ENCODE assay signal across 2 cellular contexts in the genomic region with DNA sequence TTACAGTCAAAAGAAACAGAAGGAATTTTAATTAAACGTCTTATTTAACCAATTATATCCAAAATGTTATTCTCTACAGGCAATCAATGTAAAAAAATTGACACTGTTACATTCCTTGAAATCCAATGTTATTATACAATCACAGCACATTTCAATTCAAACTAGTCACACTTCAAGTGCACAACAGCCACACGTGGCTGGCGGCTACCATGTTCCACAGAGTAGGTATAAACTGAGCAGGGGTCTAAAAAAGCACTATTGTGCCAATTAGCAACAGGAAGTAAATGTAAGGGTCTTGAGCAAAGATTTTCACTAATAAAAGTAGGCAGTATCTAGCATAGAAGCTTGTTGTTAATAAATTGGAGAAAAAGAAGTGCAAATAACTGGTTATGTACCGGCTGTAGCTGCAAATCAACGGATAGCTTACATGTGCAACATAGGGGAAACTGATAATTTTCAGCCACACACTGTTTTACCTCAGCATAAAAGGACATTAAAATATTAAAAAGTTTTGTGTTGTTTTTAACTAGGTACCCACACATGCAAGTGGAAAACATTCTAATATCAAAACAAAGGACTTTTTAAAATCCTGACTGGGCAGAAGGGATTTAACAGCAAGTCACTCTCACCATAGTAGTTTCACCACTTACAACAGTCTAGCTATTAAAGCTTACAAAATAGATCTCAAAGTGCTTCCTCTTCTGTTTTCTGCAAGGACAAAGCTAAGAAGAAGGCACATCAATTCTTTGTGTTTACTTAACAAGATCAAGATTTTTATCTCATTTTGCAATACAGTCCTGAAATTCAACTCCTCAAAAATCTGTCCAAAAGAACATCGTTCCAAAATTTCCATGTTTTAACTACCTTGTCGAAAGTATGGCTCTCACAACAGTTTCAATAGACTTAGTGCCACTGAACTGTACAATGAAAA.
TF ChIP-seq lines count a peak whose summit lies in the region.

No MANE protein-coding gene starts in this region.

TF ChIP-seq in A549, 52 proteins besides CTCF, POLR2A, EP300 and RAD21:
- TF ChIP-seq, protein P1, sequence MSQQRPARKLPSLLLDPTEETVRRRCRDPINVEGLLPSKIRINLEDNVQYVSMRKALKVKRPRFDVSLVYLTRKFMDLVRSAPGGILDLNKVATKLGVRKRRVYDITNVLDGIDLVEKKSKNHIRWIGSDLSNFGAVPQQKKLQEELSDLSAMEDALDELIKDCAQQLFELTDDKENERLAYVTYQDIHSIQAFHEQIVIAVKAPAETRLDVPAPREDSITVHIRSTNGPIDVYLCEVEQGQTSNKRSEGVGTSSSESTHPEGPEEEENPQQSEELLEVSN (IDR thresholded peaks at IDR 0.05; ENCODE audit: borderline replicate concordance, low read depth): no peak
- TF ChIP-seq, protein P2, sequence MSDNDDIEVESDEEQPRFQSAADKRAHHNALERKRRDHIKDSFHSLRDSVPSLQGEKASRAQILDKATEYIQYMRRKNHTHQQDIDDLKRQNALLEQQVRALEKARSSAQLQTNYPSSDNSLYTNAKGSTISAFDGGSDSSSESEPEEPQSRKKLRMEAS (IDR thresholded peaks at IDR 0.05): no peak
- TF ChIP-seq CBX2 (IDR thresholded peaks at IDR 0.05; ENCODE audit: borderline replicate concordance, low read depth): no peak
- TF ChIP-seq ZNF302 (CRISPR knock-in tag; IDR thresholded peaks at IDR 0.05): no peak
- no peak for TF ChIP-seq HEYL (CRISPR knock-in tag; IDR thresholded peaks at IDR 0.05)
- no peak for TF ChIP-seq MAZ (IDR thresholded peaks at IDR 0.05; ENCODE audit: borderline replicate concordance, low read depth, low read length)
- no peak for TF ChIP-seq EHMT2 (IDR thresholded peaks at IDR 0.05; ENCODE audit: low read depth)
- no peak for TF ChIP-seq HDAC2 (IDR thresholded peaks at IDR 0.05)
- no peak for TF ChIP-seq POLR2AphosphoS2 (conservative IDR thresholded peaks at IDR 0.05; ENCODE audit: low read length)
- no peak for TF ChIP-seq HOXB13 (CRISPR knock-in tag; IDR thresholded peaks at IDR 0.05; ENCODE audit: low read depth)
TF ChIP-seq in A549: peak in this region for 0.

TF ChIP-seq in HepG2, 621 proteins besides CTCF, POLR2A, EP300 and RAD21:
- TF ChIP-seq RBFOX2 (IDR thresholded peaks at IDR 0.05; ENCODE audit: low read depth, low read length) (peak; percentile 55), ZNF572 (CRISPR knock-in tag; IDR thresholded peaks at IDR 0.05) (no peak)
